Comparison of ENCODE assay signal across 17 cellular contexts in genomic region chr4:13378973-13379759, GRCh38.
A peak's percentile ranks its signal among the peaks of the same experiment; 100 is the strongest.
DNase-seq lines count a peak whose midpoint lies in the region; ATAC-seq and TF ChIP-seq lines count a peak whose summit lies in the region.
"Had no signal": no experiment of that assay in that cellular context is flagged by ENCODE, and none has a peak within 500 bp of the region (broad histone marks: within the 10 kb centered on the region; RNA-seq: fewer than 3 reads in every experiment).

No MANE protein-coding gene starts in this region.

- POLR2A ChIA-PET in HEK293T (lab: Yijun Ruan, JAX) = no interaction called here

- H3K27ac ChIP-seq in endodermal cell (ENCODE audit: low read depth, low read length) = no peak overlapping the region
- H3K27ac ChIP-seq: foreskin keratinocyte, uterus had no signal

- H3K36me3 Mint-ChIP-seq in endodermal cell (ENCODE audit: low read depth) = peaks cover 3% of the 10 kb centered on the region

- TF ChIP-seq CTCF in GM10266 (IDR thresholded peaks at IDR 0.05; ENCODE audit: control insufficient read depth, insufficient read depth, low read depth, missing control alignments) = no peak
- TF ChIP-seq CTCF in endodermal cell (conservative IDR thresholded peaks at IDR 0.05) = no peak

- H3K4me3 ChIP-seq in endodermal cell (ENCODE audit: low read length) = no peak overlapping the region
- H3K4me3 ChIP-seq: uterus had no signal

- ATAC-seq in GM19372 (IDR thresholded peaks at IDR 0.05; ENCODE audit: low read depth, unreplicated experiment) (peak; percentile 76), HG02642 (IDR thresholded peaks at IDR 0.05; ENCODE audit: poor library complexity, unreplicated experiment) (peak; percentile 62), HG03442 (IDR thresholded peaks at IDR 0.05; ENCODE audit: unreplicated experiment) (peak; percentile 72)
- ATAC-seq: foreskin keratinocyte had no signal

- no peak overlapping the region for H3K9ac ChIP-seq in endodermal cell (ENCODE audit: extremely low read depth, low read length, poor library complexity, severe bottlenecking)

- H3K27me3 ChIP-seq in endodermal cell (ENCODE audit: control insufficient read depth, insufficient read depth, low read length, poor library complexity, severe bottlenecking) = no peaks in the 10 kb centered on the region
- H3K27me3 ChIP-seq: foreskin keratinocyte, uterus had no signal

- peak; percentile 5 for DNase-seq in GM10266 (ENCODE audit: extremely low spot score)
- no peak for DNase-seq in NCI-H1105 (lab: John Stamatoyannopoulos, UW)
- no peak for DNase-seq in HEK293T (ENCODE audit: extremely low spot score)
- DNase-seq in endodermal cell = no peak
- DNase-seq in stimulated activated CD4-positive, alpha-beta T cell treated with anti-CD3 and anti-CD28 coated beads, Interleukin-12 subunit alpha, Interleukin-12 subunit beta, amount 100 ng/mL, for 4 hours = no peak
- DNase-seq: activated gamma-delta T cell; effector memory CD4-positive, alpha-beta T cell; foreskin keratinocyte; islet precursor cell; NCI-H1105 treated with DMSO at 0.1 percent for 48 hours; NCI-H510A treated with DMSO at 0.1 percent for 48 hours; posterior cingulate gyrus; T-helper 2 cell; uterus had no signal

- no peaks in the 10 kb centered on the region for H3K4me1 ChIP-seq in endodermal cell (ENCODE audit: control insufficient read depth, insufficient read depth, low read length)
- H3K4me1 ChIP-seq: foreskin keratinocyte, uterus had no signal

- H3K4me1 Mint-ChIP-seq in endodermal cell = no peaks in the 10 kb centered on the region

- H3K27ac Mint-ChIP-seq in endodermal cell = no peak overlapping the region

- no peaks in the 10 kb centered on the region for H3K9me3 ChIP-seq in endodermal cell (ENCODE audit: control insufficient read depth, low read length)
- H3K9me3 ChIP-seq: uterus had no signal

- no peaks in the 10 kb centered on the region for H3K36me3 ChIP-seq in endodermal cell (ENCODE audit: control insufficient read depth, insufficient read depth, low read length)
- H3K36me3 ChIP-seq: uterus had no signal

- 85 to 95% methylated on average over 5 to 9 of the region's 9 CpGs for WGBS in endodermal cell (ENCODE audit: insufficient coverage in 1 of 2, insufficient read length in 1 of 2), 2 experiments

- H3K4me3 Mint-ChIP-seq in endodermal cell = no peak overlapping the region

- no peaks in the 10 kb centered on the region for H3K9me3 Mint-ChIP-seq in endodermal cell

- H3K27me3 Mint-ChIP-seq in endodermal cell (ENCODE audit: insufficient read depth) = no peaks in the 10 kb centered on the region

- CTCF ChIA-PET in HEK293T (lab: Yijun Ruan, JAX) = no interaction called here

TF ChIP-seq in HEK293T, 16 proteins besides CTCF, POLR2A, EP300 and RAD21:
- TF ChIP-seq FOXM1 (IDR thresholded peaks at IDR 0.05; ENCODE audit: borderline replicate concordance) = no peak
